40 cellular contexts compared by ENCODE assay signal in the genomic region with DNA sequence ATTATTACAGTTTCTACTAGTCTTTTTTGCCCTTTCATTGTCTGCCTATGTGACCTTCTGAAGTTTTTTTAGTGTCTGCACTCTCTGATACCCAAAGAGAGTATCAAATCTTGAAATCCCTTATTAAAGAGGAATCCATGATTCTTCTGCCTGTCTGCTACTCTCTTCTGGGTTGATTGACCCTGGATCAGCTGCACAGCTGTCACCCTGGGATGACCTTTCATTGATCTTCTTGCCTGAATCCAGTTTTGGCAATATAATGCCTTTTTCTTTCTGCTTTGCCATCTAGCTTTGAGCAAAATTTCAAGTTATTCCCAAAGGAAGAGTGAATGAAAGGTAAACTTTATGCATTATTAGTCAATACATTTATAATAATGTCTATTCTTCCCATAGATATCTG. TPM values are rescaled to one million over a fixed set of nuclear protein-coding genes. Genes with fewer than 3 reads are reported as not detected.
"Had no signal": no experiment of that assay in that cellular context is flagged by ENCODE, and none has a peak within 500 bp of the region (broad histone marks: within the 10 kb centered on the region; RNA-seq: fewer than 3 reads in every experiment).

No MANE protein-coding gene starts in this region.

- H3K4me1 ChIP-seq: adrenal gland, ascending aorta, body of pancreas, breast epithelium had no signal

- H3K4me3 Mint-ChIP-seq: activated naive CD4-positive, alpha-beta T cell treated with anti-CD3 and anti-CD28 coated beads for 36 hours; activated naive CD4-positive, alpha-beta T cell treated with anti-CD3 and anti-CD28 coated beads, Interleukin-2, amount 10 ng/mL, durations not matched to agents 7 days and 5 days; activated naive CD4-positive, alpha-beta T cell treated with anti-CD3 and anti-CD28 coated beads, Interleukin-2, amount 50 U/mL, for 24 hours; activated naive CD8-positive, alpha-beta T cell; activated naive CD8-positive, alpha-beta T cell treated with anti-CD3 and anti-CD28 coated beads for 36 hours; activated naive CD8-positive, alpha-beta T cell treated with anti-CD3 and anti-CD28 coated beads, Interleukin-2, amount 10 ng/mL, durations not matched to agents 7 days and 5 days; activated naive CD8-positive, alpha-beta T cell treated with anti-CD3 and anti-CD28 coated beads, Interleukin-2, amount 50 U/mL, for 24 hours; activated T-cell treated with anti-CD3 and anti-CD28 coated beads, Interleukin-2, amount 50 U/mL, for 24 hours; activated T-cell treated with anti-CD3 and anti-CD28 coated beads, Interleukin-2, amount 50 U/mL, for 4 hours; activated T-cell treated with anti-CD3 and anti-CD28 coated beads, Interleukin-2, amount 50 U/mL, for 72 hours; activated T-helper 1 cell treated with anti-CD3 and anti-CD28 coated beads, Interleukin-12 subunit alpha, Interleukin-12 subunit beta, Interleukin-2, Interleukin-4 antibody, amounts not matched to agents 30 ng/mL and 10 ng/mL and 1 ng/mL, durations not matched to agents 14 hours and 24 hours and 36 hours; activated T-helper 17 cell treated with anti-CD3 and anti-CD28 coated beads, Interleukin-2, amount 50 U/mL, for 72 hours; brain; central memory CD8-positive, alpha-beta T cell had no signal

- FAIRE-seq: astrocyte, bronchial epithelial cell had no signal

- ATAC-seq: activated naive CD4-positive, alpha-beta T cell treated with anti-CD3 and anti-CD28 coated beads, Interleukin-2, amount 50 U/mL, for 72 hours; activated naive CD8-positive, alpha-beta T cell treated with anti-CD3 and anti-CD28 coated beads, Interleukin-2, amount 50 U/mL, for 24 hours; activated T-cell treated with anti-CD3 and anti-CD28 coated beads, Interleukin-2, amount 50 U/mL, for 4 hours; activated T-cell treated with anti-CD3 and anti-CD28 coated beads, Interleukin-2, amount 50 U/mL, for 72 hours; activated T-helper 17 cell treated with anti-CD3 and anti-CD28 coated beads, Interleukin-2, amount 50 U/mL, for 72 hours; body of pancreas had no signal

- H3K27me3 Mint-ChIP-seq: activated naive CD4-positive, alpha-beta T cell treated with anti-CD3 and anti-CD28 coated beads, Interleukin-2, amount 10 ng/mL, durations not matched to agents 7 days and 5 days; activated naive CD8-positive, alpha-beta T cell; brain had no signal

- H3K36me3 Mint-ChIP-seq: activated naive CD4-positive, alpha-beta T cell treated with anti-CD3 and anti-CD28 coated beads, Interleukin-2, amount 10 ng/mL, durations not matched to agents 7 days and 5 days; activated naive CD8-positive, alpha-beta T cell; activated naive CD8-positive, alpha-beta T cell treated with anti-CD3 and anti-CD28 coated beads for 36 hours had no signal

- H3K4me1 Mint-ChIP-seq: activated naive CD4-positive, alpha-beta T cell treated with anti-CD3 and anti-CD28 coated beads, Interleukin-2, amount 10 ng/mL, durations not matched to agents 7 days and 5 days; activated naive CD4-positive, alpha-beta T cell treated with anti-CD3 and anti-CD28 coated beads, Interleukin-2, amount 50 U/mL, for 24 hours; activated naive CD8-positive, alpha-beta T cell treated with anti-CD3 and anti-CD28 coated beads for 36 hours; activated naive CD8-positive, alpha-beta T cell treated with anti-CD3 and anti-CD28 coated beads, Interleukin-2, amount 10 ng/mL, durations not matched to agents 7 days and 5 days; activated naive CD8-positive, alpha-beta T cell treated with anti-CD3 and anti-CD28 coated beads, Interleukin-2, amount 50 U/mL, for 24 hours; activated T-helper 17 cell treated with anti-CD3 and anti-CD28 coated beads, Interleukin-2, amount 50 U/mL, for 72 hours; central memory CD8-positive, alpha-beta T cell had no signal

- H3K27me3 ChIP-seq: adrenal gland, ascending aorta, body of pancreas, brain microvascular endothelial cell, breast epithelium, cardiac muscle cell had no signal

- H3K4me3 ChIP-seq: adrenal gland, ascending aorta, body of pancreas, breast epithelium, cardiac muscle cell had no signal

- H3K27ac Mint-ChIP-seq: activated naive CD4-positive, alpha-beta T cell treated with anti-CD3 and anti-CD28 coated beads for 36 hours; activated naive CD4-positive, alpha-beta T cell treated with anti-CD3 and anti-CD28 coated beads, Interleukin-2, amount 10 ng/mL, durations not matched to agents 7 days and 5 days; activated naive CD4-positive, alpha-beta T cell treated with anti-CD3 and anti-CD28 coated beads, Interleukin-2, amount 50 U/mL, for 24 hours; activated naive CD4-positive, alpha-beta T cell treated with anti-CD3 and anti-CD28 coated beads, Interleukin-2, amount 50 U/mL, for 72 hours; activated naive CD8-positive, alpha-beta T cell; activated naive CD8-positive, alpha-beta T cell treated with anti-CD3 and anti-CD28 coated beads for 36 hours; activated naive CD8-positive, alpha-beta T cell treated with anti-CD3 and anti-CD28 coated beads, Interleukin-2, amount 10 ng/mL, durations not matched to agents 7 days and 5 days; activated naive CD8-positive, alpha-beta T cell treated with anti-CD3 and anti-CD28 coated beads, Interleukin-2, amount 50 U/mL, for 24 hours; activated T-cell treated with anti-CD3 and anti-CD28 coated beads, Interleukin-2, amount 50 U/mL, for 24 hours; activated T-cell treated with anti-CD3 and anti-CD28 coated beads, Interleukin-2, amount 50 U/mL, for 72 hours; activated T-helper 1 cell treated with anti-CD3 and anti-CD28 coated beads, Interleukin-12 subunit alpha, Interleukin-12 subunit beta, Interleukin-2, Interleukin-4 antibody, amounts not matched to agents 30 ng/mL and 10 ng/mL and 1 ng/mL, durations not matched to agents 14 hours and 24 hours and 36 hours; activated T-helper 17 cell treated with anti-CD3 and anti-CD28 coated beads, Interleukin-2, amount 50 U/mL, for 72 hours; activated T-helper 2 cell treated with anti-CD3 and anti-CD28 coated beads, Interferon-gamma antibody, Interleukin-2, Interleukin-4, amounts not matched to agents 10 μg/mL and 5 μg/mL and 100 μg/mL, durations not matched to agents 14 hours and 24 hours and 36 hours; brain had no signal

- H3K36me3 ChIP-seq: adrenal gland, ascending aorta, brain microvascular endothelial cell, breast epithelium, cardiac muscle cell had no signal

- H3K27ac ChIP-seq: adrenal gland, ascending aorta, body of pancreas, brain microvascular endothelial cell, breast epithelium, cardiac muscle cell had no signal

- DNase-seq: activated effector memory CD4-positive, alpha-beta T cell treated with anti-CD3 and anti-CD28 coated beads, Interleukin-2, amount 50 U/mL, for 16 hours; activated effector memory CD4-positive, alpha-beta T cell treated with Interleukin-2 at 50 U/mL for 16 hours; activated gamma-delta T cell; activated gamma-delta T cell treated with Interleukin-2 at 50 U/mL for 16 hours; activated naive CD4-positive, alpha-beta T cell; activated naive CD4-positive, alpha-beta T cell treated with anti-CD3 and anti-CD28 coated beads for 36 hours; activated naive CD4-positive, alpha-beta T cell treated with anti-CD3 and anti-CD28 coated beads, Interleukin-2, amount 10 ng/mL, durations not matched to agents 7 days and 5 days; activated naive CD4-positive, alpha-beta T cell treated with anti-CD3 and anti-CD28 coated beads, Interleukin-2, amount 50 U/mL, for 16 hours; activated naive CD4-positive, alpha-beta T cell treated with Interleukin-2 at 50 U/mL for 16 hours; activated naive CD8-positive, alpha-beta T cell treated with anti-CD3 and anti-CD28 coated beads for 36 hours; activated naive CD8-positive, alpha-beta T cell treated with anti-CD3 and anti-CD28 coated beads, Interleukin-2, amount 10 ng/mL, durations not matched to agents 7 days and 5 days; activated naive CD8-positive, alpha-beta T cell treated with anti-CD3 and anti-CD28 coated beads, Interleukin-2, amount 50 U/mL, for 24 hours; activated T-cell treated with anti-CD3 and anti-CD28 coated beads, Interleukin-2, amount 50 U/mL, for 1 hour; activated T-cell treated with anti-CD3 and anti-CD28 coated beads, Interleukin-2, amount 50 U/mL, for 24 hours; activated T-cell treated with anti-CD3 and anti-CD28 coated beads, Interleukin-2, amount 50 U/mL, for 4 hours; activated T-cell treated with anti-CD3 and anti-CD28 coated beads, Interleukin-2, amount 50 U/mL, for 48 hours; activated T-cell treated with anti-CD3 and anti-CD28 coated beads, Interleukin-2, amount 50 U/mL, for 72 hours; adrenal gland; amniotic stem cell; amygdala; anterior cingulate cortex; aorta; body of pancreas; brain microvascular endothelial cell; caudate nucleus; central memory CD4-positive, alpha-beta T cell; cerebellar nuclear complex had no signal

- H3K9me3 ChIP-seq: body of pancreas had no signal

RNA-seq across cellular contexts. Expression of a gene that starts 32.6 kb away (rescaled TPM):
- total RNA-seq: activated naive CD4-positive, alpha-beta T cell treated with anti-CD3 and anti-CD28 coated beads for 36 hours; activated T-helper 1 cell treated with anti-CD3 and anti-CD28 coated beads, Interleukin-12 subunit alpha, Interleukin-12 subunit beta, Interleukin-2, Interleukin-4 antibody, amounts not matched to agents 30 ng/mL and 10 ng/mL and 1 ng/mL, durations not matched to agents 14 hours and 24 hours and 36 hours; activated T-helper 17 cell treated with anti-CD3 and anti-CD28 coated beads, Interleukin-2, amount 50 U/mL, for 72 hours; activated T-helper 2 cell treated with anti-CD3 and anti-CD28 coated beads, Interferon-gamma antibody, Interleukin-2, Interleukin-4, amounts not matched to agents 10 μg/mL and 5 μg/mL and 100 μg/mL, durations not matched to agents 14 hours and 24 hours and 36 hours had no signal
